2 cellular contexts compared by ENCODE assay signal in the genomic region with DNA sequence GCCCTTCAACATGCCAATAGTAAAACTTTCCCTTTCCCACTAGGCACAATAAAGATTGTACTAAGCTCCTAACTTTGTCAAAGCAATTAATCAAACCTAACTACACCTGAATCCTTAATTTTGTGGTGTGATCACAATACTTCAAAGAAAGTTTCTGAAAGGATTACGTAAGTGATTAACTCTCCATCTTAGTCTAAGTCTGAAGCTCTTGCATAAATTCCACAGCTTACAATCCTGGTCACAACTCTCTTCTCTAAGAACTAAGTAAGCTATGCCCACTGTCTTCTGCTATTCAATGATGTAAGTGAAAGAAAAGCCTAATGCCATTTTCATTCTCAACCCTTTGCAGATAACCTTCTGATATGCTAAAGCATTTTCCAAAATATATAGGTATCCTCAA.
TF ChIP-seq lines count a peak whose summit lies in the region.

No MANE protein-coding gene starts in this region.

TF ChIP-seq in A549, 52 proteins besides CTCF, POLR2A, EP300 and RAD21:
- TF ChIP-seq, protein P1, sequence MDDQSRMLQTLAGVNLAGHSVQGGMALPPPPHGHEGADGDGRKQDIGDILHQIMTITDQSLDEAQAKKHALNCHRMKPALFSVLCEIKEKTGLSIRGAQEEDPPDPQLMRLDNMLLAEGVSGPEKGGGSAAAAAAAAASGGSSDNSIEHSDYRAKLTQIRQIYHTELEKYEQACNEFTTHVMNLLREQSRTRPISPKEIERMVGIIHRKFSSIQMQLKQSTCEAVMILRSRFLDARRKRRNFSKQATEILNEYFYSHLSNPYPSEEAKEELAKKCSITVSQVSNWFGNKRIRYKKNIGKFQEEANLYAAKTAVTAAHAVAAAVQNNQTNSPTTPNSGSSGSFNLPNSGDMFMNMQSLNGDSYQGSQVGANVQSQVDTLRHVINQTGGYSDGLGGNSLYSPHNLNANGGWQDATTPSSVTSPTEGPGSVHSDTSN (IDR thresholded peaks at IDR 0.05): no peak
- TF ChIP-seq, protein P2, sequence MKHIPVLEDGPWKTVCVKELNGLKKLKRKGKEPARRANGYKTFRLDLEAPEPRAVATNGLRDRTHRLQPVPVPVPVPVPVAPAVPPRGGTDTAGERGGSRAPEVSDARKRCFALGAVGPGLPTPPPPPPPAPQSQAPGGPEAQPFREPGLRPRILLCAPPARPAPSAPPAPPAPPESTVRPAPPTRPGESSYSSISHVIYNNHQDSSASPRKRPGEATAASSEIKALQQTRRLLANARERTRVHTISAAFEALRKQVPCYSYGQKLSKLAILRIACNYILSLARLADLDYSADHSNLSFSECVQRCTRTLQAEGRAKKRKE (CRISPR knock-in tag; IDR thresholded peaks at IDR 0.05; ENCODE audit: low read depth): no peak
- TF ChIP-seq SMC3 (IDR thresholded peaks at IDR 0.05) (no peak), CHD2 (IDR thresholded peaks at IDR 0.05; ENCODE audit: low read length, partially characterized antibody) (no peak), RNF2 (IDR thresholded peaks at IDR 0.05; ENCODE audit: borderline replicate concordance, low read depth) (no peak), MAZ (IDR thresholded peaks at IDR 0.05; ENCODE audit: borderline replicate concordance, low read depth, low read length) (no peak), BHLHE40 (IDR thresholded peaks at IDR 0.05; ENCODE audit: low read depth, low read length) (no peak), HDAC2 (IDR thresholded peaks at IDR 0.05) (no peak)
- TF ChIP-seq, protein P3, sequence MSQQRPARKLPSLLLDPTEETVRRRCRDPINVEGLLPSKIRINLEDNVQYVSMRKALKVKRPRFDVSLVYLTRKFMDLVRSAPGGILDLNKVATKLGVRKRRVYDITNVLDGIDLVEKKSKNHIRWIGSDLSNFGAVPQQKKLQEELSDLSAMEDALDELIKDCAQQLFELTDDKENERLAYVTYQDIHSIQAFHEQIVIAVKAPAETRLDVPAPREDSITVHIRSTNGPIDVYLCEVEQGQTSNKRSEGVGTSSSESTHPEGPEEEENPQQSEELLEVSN (IDR thresholded peaks at IDR 0.05; ENCODE audit: borderline replicate concordance, low read depth): no peak
- TF ChIP-seq, protein P4, sequence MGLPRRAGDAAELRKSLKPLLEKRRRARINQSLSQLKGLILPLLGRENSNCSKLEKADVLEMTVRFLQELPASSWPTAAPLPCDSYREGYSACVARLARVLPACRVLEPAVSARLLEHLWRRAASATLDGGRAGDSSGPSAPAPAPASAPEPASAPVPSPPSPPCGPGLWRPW (IDR thresholded peaks at IDR 0.05): no peak

TF ChIP-seq in GM23338, 12 proteins besides CTCF, POLR2A, EP300 and RAD21:
- TF ChIP-seq, protein P5, sequence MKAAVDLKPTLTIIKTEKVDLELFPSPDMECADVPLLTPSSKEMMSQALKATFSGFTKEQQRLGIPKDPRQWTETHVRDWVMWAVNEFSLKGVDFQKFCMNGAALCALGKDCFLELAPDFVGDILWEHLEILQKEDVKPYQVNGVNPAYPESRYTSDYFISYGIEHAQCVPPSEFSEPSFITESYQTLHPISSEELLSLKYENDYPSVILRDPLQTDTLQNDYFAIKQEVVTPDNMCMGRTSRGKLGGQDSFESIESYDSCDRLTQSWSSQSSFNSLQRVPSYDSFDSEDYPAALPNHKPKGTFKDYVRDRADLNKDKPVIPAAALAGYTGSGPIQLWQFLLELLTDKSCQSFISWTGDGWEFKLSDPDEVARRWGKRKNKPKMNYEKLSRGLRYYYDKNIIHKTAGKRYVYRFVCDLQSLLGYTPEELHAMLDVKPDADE (IDR thresholded peaks at IDR 0.05): no peak
- TF ChIP-seq EZH2phosphoT487 (IDR thresholded peaks at IDR 0.05; ENCODE audit: unreplicated experiment): no peak
